In the genomic region with DNA sequence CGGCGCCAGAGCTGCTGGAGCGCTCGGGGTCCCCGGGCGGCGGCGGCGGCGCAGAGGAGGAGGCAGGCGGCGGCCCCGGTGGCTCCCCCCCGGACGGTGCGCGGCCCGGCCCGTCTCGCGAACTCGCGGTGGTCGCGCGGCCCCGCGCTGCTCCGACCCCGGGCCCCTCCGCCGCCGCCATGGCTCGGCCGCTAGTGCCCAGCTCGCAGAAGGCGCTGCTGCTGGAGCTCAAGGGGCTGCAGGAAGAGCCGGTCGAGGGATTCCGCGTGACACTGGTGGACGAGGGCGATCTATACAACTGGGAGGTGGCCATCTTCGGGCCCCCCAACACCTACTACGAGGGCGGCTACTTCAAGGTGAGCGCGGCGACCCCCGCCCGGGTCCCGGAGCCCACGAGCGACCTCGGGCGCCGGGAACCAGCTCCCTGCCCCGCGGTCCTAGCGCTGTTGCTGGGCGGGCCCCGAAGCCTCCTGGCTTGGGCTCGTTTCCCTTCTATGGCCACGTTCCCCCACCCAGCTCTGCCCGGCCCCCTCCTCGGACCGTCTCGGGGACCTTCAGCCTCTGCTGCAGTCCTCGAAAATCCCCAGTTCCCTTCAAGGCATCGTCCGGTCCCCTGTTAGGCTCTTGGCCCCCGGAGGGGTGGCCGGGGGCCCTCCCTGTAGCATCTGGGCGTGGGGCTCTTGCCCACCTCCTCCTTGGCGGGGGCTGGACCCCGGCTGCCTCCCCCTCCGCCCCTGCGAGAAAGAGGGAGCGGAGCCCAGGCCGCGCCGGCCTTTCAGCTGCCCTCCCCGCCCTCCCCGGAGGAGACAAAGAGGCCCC, we compare ENCODE assay signal across 8 cellular contexts. TPM values are rescaled to one million over a fixed set of nuclear protein-coding genes. Genes with fewer than 3 reads are reported as not detected.
A peak's percentile ranks its signal among the peaks of the same experiment; 100 is the strongest.
DNase-seq lines count a peak whose midpoint lies in the region; ATAC-seq lines count a peak whose summit lies in the region.

A gene with protein sequence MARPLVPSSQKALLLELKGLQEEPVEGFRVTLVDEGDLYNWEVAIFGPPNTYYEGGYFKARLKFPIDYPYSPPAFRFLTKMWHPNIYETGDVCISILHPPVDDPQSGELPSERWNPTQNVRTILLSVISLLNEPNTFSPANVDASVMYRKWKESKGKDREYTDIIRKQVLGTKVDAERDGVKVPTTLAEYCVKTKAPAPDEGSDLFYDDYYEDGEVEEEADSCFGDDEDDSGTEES (plus strand): TSS at position 8 of the 819 bp plus-strand sequence. CDS start 172 bp downstream, at position 180.

- DNase-seq in ACHN, result peak; percentile 23
- no peak for DNase-seq in activated T-cell treated with anti-CD3 and anti-CD28 coated beads, Interleukin-2, amount 50 U/mL, for 72 hours
- no peak for DNase-seq in cardiac septum (ENCODE audit: low spot score)
- peak; percentile 24 for DNase-seq in putamen (ENCODE audit: low spot score)
- no peak for DNase-seq in NCI-H187 (lab: John Stamatoyannopoulos, UW)
- no peak for DNase-seq in stimulated activated CD4-positive, alpha-beta T cell treated with anti-CD3 and anti-CD28 coated beads, Interleukin-12 subunit alpha, Interleukin-12 subunit beta, amount 100 ng/mL, for 4 hours

- no peaks in the 10 kb centered on the region for H3K9me3 Mint-ChIP-seq in activated T-cell treated with anti-CD3 and anti-CD28 coated beads, Interleukin-2, amount 50 U/mL, for 72 hours

- H3K27ac Mint-ChIP-seq in activated T-cell treated with anti-CD3 and anti-CD28 coated beads, Interleukin-2, amount 50 U/mL, for 72 hours, result peak within 1 kb of the TSS; percentile 79

- peak within 1 kb of the TSS; percentile 84 to 91 for H3K4me3 Mint-ChIP-seq in activated T-cell treated with anti-CD3 and anti-CD28 coated beads, Interleukin-2, amount 50 U/mL, for 72 hours

- peaks cover 20% of the 10 kb centered on the region for H3K4me1 Mint-ChIP-seq in activated T-cell treated with anti-CD3 and anti-CD28 coated beads, Interleukin-2, amount 50 U/mL, for 72 hours (ENCODE audit: low read depth)

- intact Hi-C loops in cardiac septum (cut with DNase I), result loop anchor here (5.0 kb wide), 1 partner anchor 40 kb away; a partner anchor contains a TSS

- no peaks in the 10 kb centered on the region for H3K36me3 Mint-ChIP-seq in activated T-cell treated with anti-CD3 and anti-CD28 coated beads, Interleukin-2, amount 50 U/mL, for 72 hours (ENCODE audit: insufficient read depth in 2 of 2)

- H3K27me3 Mint-ChIP-seq in activated T-cell treated with anti-CD3 and anti-CD28 coated beads, Interleukin-2, amount 50 U/mL, for 72 hours (ENCODE audit: low read depth), result no peaks in the 10 kb centered on the region

- ATAC-seq in GM18861 (IDR thresholded peaks at IDR 0.05; ENCODE audit: unreplicated experiment) (peak; percentile 4), HG03342 (IDR thresholded peaks at IDR 0.05; ENCODE audit: unreplicated experiment) (peak; percentile 8)
- ATAC-seq in activated T-cell treated with anti-CD3 and anti-CD28 coated beads, Interleukin-2, amount 50 U/mL, for 72 hours (replicated peaks in 1 of 2), result peak; percentile 33 to 38

- in situ Hi-C loops in ACHN (cut with HindIII; ENCODE audit: low pct_ligation_motif_present, low pct_unique_long_range_greater_than_20kb, low sequenced_read_pairs), result no loop called here

RNA-seq across cellular contexts. Expression of the gene that starts here (rescaled TPM):
- 10 to 100 TPM; 48.4 to 56.1 TPM for total RNA-seq in activated T-cell treated with anti-CD3 and anti-CD28 coated beads, Interleukin-2, amount 50 U/mL, for 72 hours
- 78.2 TPM for total RNA-seq in cardiac septum

Comparison
In these comparisons a context has a peak if more than half of its experiments do, and no peak if none do; other contexts are left out.
1. DNase-seq: peak in ACHN (single experiment) and putamen (single experiment); none in activated T-cell treated with anti-CD3 and anti-CD28 coated beads, Interleukin-2, amount 50 U/mL, for 72 hours (0 of 2), cardiac septum (single experiment), NCI-H187 (0 of 2) and stimulated activated CD4-positive, alpha-beta T cell treated with anti-CD3 and anti-CD28 coated beads, Interleukin-12 subunit alpha, Interleukin-12 subunit beta, amount 100 ng/mL, for 4 hours (single experiment).
2. Peak in every context shown above with its lines, with median percentiles within 50 percentile points of each other: ATAC-seq.